Comparison of ENCODE assay signal across 12 cellular contexts in genomic region chr17:21738877-21739474, GRCh38. TPM values are rescaled to one million over a fixed set of nuclear protein-coding genes. Genes with fewer than 3 reads are reported as not detected.
"Had no signal": no experiment of that assay in that cellular context is flagged by ENCODE, and none has a peak within 500 bp of the region (broad histone marks: within the 10 kb centered on the region; RNA-seq: fewer than 3 reads in every experiment).

No MANE protein-coding gene starts in this region.

RNA-seq across cellular contexts. Expression of gene KCNJ18, which starts 46.7 kb away (rescaled TPM):
- total RNA-seq: activated T-helper 17 cell treated with anti-CD3 and anti-CD28 coated beads, Interleukin-2, amount 50 U/mL, for 72 hours; esophagus muscularis mucosa; glomerular endothelial cell; hepatocyte; left lobe of liver; lung microvascular endothelial cell; osteocyte; psoas muscle; smooth muscle cell; stomach; upper lobe of left lung had no signal
- polyA plus RNA-seq: hepatocyte, keratinocyte, smooth muscle cell, stomach had no signal
